Comparison of ENCODE assay signal across 31 cellular contexts in the genomic region with DNA sequence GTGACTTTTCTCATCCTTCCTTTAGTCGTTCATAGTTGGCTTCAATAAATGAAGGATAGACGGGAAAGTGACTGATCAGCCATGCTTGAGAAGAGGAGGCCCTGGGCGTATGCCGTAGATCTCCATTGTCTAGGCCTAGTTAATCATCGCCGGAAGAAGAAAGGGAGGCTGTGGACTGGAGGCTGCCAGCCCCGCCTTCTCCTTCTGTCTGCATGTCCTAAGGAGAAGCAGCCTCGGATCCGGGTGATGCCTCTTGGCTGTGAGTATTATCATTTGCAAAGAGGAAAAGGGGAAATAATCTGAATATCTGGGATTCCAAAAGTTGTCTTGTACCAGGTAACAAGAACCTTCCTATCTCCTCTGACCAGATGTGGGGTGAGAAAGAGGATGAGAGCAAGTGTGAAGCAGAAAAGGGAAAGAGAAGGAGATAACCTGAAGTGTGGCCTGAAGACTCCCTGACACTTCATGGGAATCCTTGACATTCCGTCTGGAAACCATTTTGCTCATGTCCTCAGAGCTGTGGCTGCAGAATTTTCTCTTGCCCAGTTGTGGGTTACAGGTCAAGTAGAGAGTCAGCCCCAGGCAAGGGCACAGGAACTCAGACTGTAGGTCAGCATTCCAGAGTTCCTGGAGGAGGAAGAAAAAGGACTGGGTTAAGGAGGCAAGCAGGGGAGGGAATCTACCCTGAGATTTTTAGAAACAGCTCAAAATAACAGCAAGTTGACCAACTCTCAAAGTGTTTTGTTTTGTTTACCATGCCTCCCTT. TPM values are rescaled to one million over a fixed set of nuclear protein-coding genes. Genes with fewer than 3 reads are reported as not detected.
DNase-seq lines count a peak whose midpoint lies in the region; ATAC-seq and TF ChIP-seq lines count a peak whose summit lies in the region.
"Had no signal": no experiment of that assay in that cellular context is flagged by ENCODE, and none has a peak within 500 bp of the region (broad histone marks: within the 10 kb centered on the region; RNA-seq: fewer than 3 reads in every experiment).

No MANE protein-coding gene starts in this region.

- no peak overlapping the region for H2AK5ac ChIP-seq in H9 (ENCODE audit: insufficient read length, low read length)
- no peak overlapping the region for H2AK5ac ChIP-seq in mesenchymal stem cell (ENCODE audit: low read length, severe bottlenecking)

- H3T11ph ChIP-seq in H9 (ENCODE audit: low read length) = no peak overlapping the region

- CTCF ChIA-PET in Panc1 (lab: Charles Lee) = no interaction called here
- CTCF ChIA-PET in activated CD8-positive, alpha-beta memory T cell treated with anti-CD3 and anti-CD28 coated beads, Interleukin-2, amount 10 ng/mL, durations not matched to agents 7 days and 5 days (lab: Charles Lee) = no interaction called here

- no peak overlapping the region for H2BK12ac ChIP-seq in H9 (ENCODE audit: insufficient read length, low read depth, low read length)
- H2BK12ac ChIP-seq in mesenchymal stem cell (ENCODE audit: low read length in 2 of 2) = no peak overlapping the region

- no peaks in the 10 kb centered on the region for H3K9me2 ChIP-seq in GM23338 (ENCODE audit: insufficient read depth)

- H2BK20ac ChIP-seq in H9 (ENCODE audit: low read depth, low read length, poor library complexity, severe bottlenecking) = no peak overlapping the region

- ATAC-seq in Panc1 (no peak), GM23338 (no peak)
- no peak for ATAC-seq in activated CD8-positive, alpha-beta memory T cell treated with anti-CD3 and anti-CD28 coated beads, Interleukin-2, amount 10 ng/mL, durations not matched to agents 7 days and 5 days
- ATAC-seq: activated T-helper 17 cell treated with anti-CD3 and anti-CD28 coated beads, Interleukin-2, amount 50 U/mL, for 72 hours; gastroesophageal sphincter; naive thymus-derived CD4-positive, alpha-beta T cell; stimulated activated naive CD8-positive, alpha-beta T cell treated with anti-CD3 and anti-CD28 coated beads, Interleukin-15, amount 100 ng/mL, for 72 hours had no signal

- H2AFZ ChIP-seq in H9 (ENCODE audit: low read length) (no peak overlapping the region), mesenchymal stem cell (ENCODE audit: low read depth, low read length) (no peak overlapping the region), GM23338 (no peak overlapping the region; the same call in none of the 2 replicates), smooth muscle cell (ENCODE audit: low read depth) (no peak overlapping the region)
- H2AFZ ChIP-seq: hepatocyte had no signal

- H3K23ac ChIP-seq in H9 (ENCODE audit: insufficient read length, low read depth, low read length) = no peak overlapping the region
- no peak overlapping the region for H3K23ac ChIP-seq in mesenchymal stem cell (ENCODE audit: low read length in 2 of 2)

- H3K9ac ChIP-seq in H9 (ENCODE audit: extremely low read depth, insufficient read length, low read length) (no peak overlapping the region), mesenchymal stem cell (ENCODE audit: low read length) (no peak overlapping the region), smooth muscle cell (ENCODE audit: low read depth) (no peak overlapping the region)

- H2BK120ac ChIP-seq in H9 (ENCODE audit: low read depth, low read length, poor library complexity, severe bottlenecking) (no peak overlapping the region), mesenchymal stem cell (ENCODE audit: low read depth, low read length) (no peak overlapping the region)

- H3K79me1 ChIP-seq in H9 (ENCODE audit: insufficient read depth, low read depth, low read length, poor library complexity, severe bottlenecking) = no peaks in the 10 kb centered on the region
- H3K79me1 ChIP-seq in mesenchymal stem cell (replicated peaks; ENCODE audit: low read length, poor library complexity, severe bottlenecking) = no peaks in the 10 kb centered on the region

- H3K9me3 Mint-ChIP-seq in H9 (no peaks in the 10 kb centered on the region), GM23338 (no peaks in the 10 kb centered on the region)
- no peaks in the 10 kb centered on the region for H3K9me3 Mint-ChIP-seq in activated CD8-positive, alpha-beta memory T cell treated with anti-CD3 and anti-CD28 coated beads, Interleukin-2, amount 10 ng/mL, durations not matched to agents 7 days and 5 days (ENCODE audit: low read depth)
- H3K9me3 Mint-ChIP-seq: activated CD4-positive, alpha-beta memory T cell treated with anti-CD3 and anti-CD28 coated beads for 36 hours; activated naive CD4-positive, alpha-beta T cell treated with anti-CD3 and anti-CD28 coated beads, Interleukin-2, amount 50 U/mL, for 24 hours; activated T-helper 17 cell treated with anti-CD3 and anti-CD28 coated beads, Interleukin-2, amount 50 U/mL, for 72 hours; central memory CD8-positive, alpha-beta T cell; dendritic cell treated with granulocyte-macrophage colony-stimulating factor and Interleukin-4, amounts not matched to agents 40 ng/mL and 50 ng/mL, for 4 days; stimulated activated naive CD8-positive, alpha-beta T cell treated with anti-CD3 and anti-CD28 coated beads, Interleukin-15, amount 100 ng/mL, for 72 hours; T-helper 1 cell treated with Interleukin-12 subunit alpha and Interleukin-12 subunit beta and Interleukin-4 antibody, amounts not matched to agents 30 μg/mL and 1 μg/mL, for 36 hours had no signal

- BruUV-seq in Panc1 (replicated peaks; lab: Mats Ljungman, UMichigan) = no TSS peak

- H3K27me3 ChIP-seq in H9 (ENCODE audit: insufficient read depth, low read length) (no peaks in the 10 kb centered on the region), Panc1 (ENCODE audit: control insufficient read depth, insufficient read depth, low read length) (no peaks in the 10 kb centered on the region), mesenchymal stem cell (ENCODE audit: control insufficient read depth in 1 of 2, insufficient read depth in 1 of 2, low read length in 2 of 2) (no peaks in the 10 kb centered on the region), uterus (no peaks in the 10 kb centered on the region), GM23338 (ENCODE audit: insufficient read depth) (peaks cover 1% of the 10 kb centered on the region; the same call in 1 of the 2 replicates), smooth muscle cell (ENCODE audit: low read depth) (no peaks in the 10 kb centered on the region)
- H3K27me3 ChIP-seq: gastroesophageal sphincter, hepatocyte had no signal

- peaks cover 15% of the 10 kb centered on the region for H3K27me3 Mint-ChIP-seq in H9 (ENCODE audit: low read depth)
- peaks cover 22% of the 10 kb centered on the region for H3K27me3 Mint-ChIP-seq in activated CD8-positive, alpha-beta memory T cell treated with anti-CD3 and anti-CD28 coated beads, Interleukin-2, amount 10 ng/mL, durations not matched to agents 7 days and 5 days
- peaks cover 13% of the 10 kb centered on the region for H3K27me3 Mint-ChIP-seq in GM23338 (ENCODE audit: insufficient read depth, low read depth, poor library complexity)

- TF ChIP-seq CTCF in H9 (conservative IDR thresholded peaks at IDR 0.05) (no peak), Panc1 (IDR thresholded peaks at IDR 0.05) (no peak), uterus (IDR thresholded peaks at IDR 0.05) (no peak), GM23338 (conservative IDR thresholded peaks at IDR 0.05; ENCODE audit: low read depth in 2 of 2) (no peak), smooth muscle cell (IDR thresholded peaks at IDR 0.05; ENCODE audit: borderline replicate concordance, insufficient read depth, poor library complexity, severe bottlenecking) (no peak)

- H3K36me3 Mint-ChIP-seq in H9 (ENCODE audit: insufficient read depth in 1 of 3, low read depth in 3 of 3) = no peaks in the 10 kb centered on the region
- H3K36me3 Mint-ChIP-seq in activated CD8-positive, alpha-beta memory T cell treated with anti-CD3 and anti-CD28 coated beads, Interleukin-2, amount 10 ng/mL, durations not matched to agents 7 days and 5 days = no peaks in the 10 kb centered on the region
- no peaks in the 10 kb centered on the region for H3K36me3 Mint-ChIP-seq in GM23338 (ENCODE audit: low read depth)
- H3K36me3 Mint-ChIP-seq: activated CD4-positive, alpha-beta memory T cell treated with anti-CD3 and anti-CD28 coated beads for 36 hours; activated naive CD4-positive, alpha-beta T cell treated with anti-CD3 and anti-CD28 coated beads, Interleukin-2, amount 50 U/mL, for 24 hours; naive thymus-derived CD4-positive, alpha-beta T cell had no signal

- no peaks in the 10 kb centered on the region for H3F3A ChIP-seq in GM23338 (replicated peaks; ENCODE audit: low read depth)
- no peaks in the 10 kb centered on the region for H3F3A ChIP-seq in smooth muscle cell (ENCODE audit: low read depth)

- H3K4me3 Mint-ChIP-seq in H9 = no peak overlapping the region
- H3K4me3 Mint-ChIP-seq in activated CD8-positive, alpha-beta memory T cell treated with anti-CD3 and anti-CD28 coated beads, Interleukin-2, amount 10 ng/mL, durations not matched to agents 7 days and 5 days = no peak overlapping the region
- no peak overlapping the region for H3K4me3 Mint-ChIP-seq in GM23338
- H3K4me3 Mint-ChIP-seq: activated CD4-positive, alpha-beta memory T cell treated with anti-CD3 and anti-CD28 coated beads for 36 hours; activated naive CD4-positive, alpha-beta T cell treated with anti-CD3 and anti-CD28 coated beads, Interleukin-2, amount 50 U/mL, for 24 hours; activated T-helper 17 cell treated with anti-CD3 and anti-CD28 coated beads, Interleukin-2, amount 50 U/mL, for 72 hours; central memory CD8-positive, alpha-beta T cell; dendritic cell treated with granulocyte-macrophage colony-stimulating factor and Interleukin-4, amounts not matched to agents 40 ng/mL and 50 ng/mL, for 4 days; naive thymus-derived CD4-positive, alpha-beta T cell; stimulated activated naive CD8-positive, alpha-beta T cell treated with anti-CD3 and anti-CD28 coated beads, Interleukin-15, amount 100 ng/mL, for 72 hours; T-helper 1 cell treated with Interleukin-12 subunit alpha and Interleukin-12 subunit beta and Interleukin-4 antibody, amounts not matched to agents 30 μg/mL and 1 μg/mL, for 36 hours had no signal

- H3K27ac Mint-ChIP-seq in H9 (no peak overlapping the region), GM23338 (no peak overlapping the region)
- no peak overlapping the region for H3K27ac Mint-ChIP-seq in activated CD8-positive, alpha-beta memory T cell treated with anti-CD3 and anti-CD28 coated beads, Interleukin-2, amount 10 ng/mL, durations not matched to agents 7 days and 5 days
- H3K27ac Mint-ChIP-seq: activated CD4-positive, alpha-beta memory T cell treated with anti-CD3 and anti-CD28 coated beads for 36 hours; activated naive CD4-positive, alpha-beta T cell treated with anti-CD3 and anti-CD28 coated beads, Interleukin-2, amount 50 U/mL, for 24 hours; activated T-helper 17 cell treated with anti-CD3 and anti-CD28 coated beads, Interleukin-2, amount 50 U/mL, for 72 hours; dendritic cell treated with granulocyte-macrophage colony-stimulating factor and Interleukin-4, amounts not matched to agents 40 ng/mL and 50 ng/mL, for 4 days; stimulated activated naive CD8-positive, alpha-beta T cell treated with anti-CD3 and anti-CD28 coated beads, Interleukin-15, amount 100 ng/mL, for 72 hours; T-helper 1 cell treated with Interleukin-12 subunit alpha and Interleukin-12 subunit beta and Interleukin-4 antibody, amounts not matched to agents 30 μg/mL and 1 μg/mL, for 36 hours had no signal

- H4K20me1 ChIP-seq in H9 (ENCODE audit: control insufficient read depth, insufficient read depth, insufficient read length) (no peaks in the 10 kb centered on the region), GM23338 (replicated peaks; ENCODE audit: insufficient read depth) (no peaks in the 10 kb centered on the region), smooth muscle cell (ENCODE audit: low read depth) (no peaks in the 10 kb centered on the region)

- no peak overlapping the region for H3K18ac ChIP-seq in H9 (ENCODE audit: insufficient read length, low read depth, low read length)
- H3K18ac ChIP-seq in mesenchymal stem cell (ENCODE audit: low read depth in 1 of 2, low read length in 2 of 2) = no peak overlapping the region

- DNase-seq in H9 (peak; percentile 23), Panc1 (ENCODE audit: low read depth, low spot score) (no peak), mesenchymal stem cell (peak; percentile 31), uterus (no peak), GM23338 (ENCODE audit: low spot score) (no peak), smooth muscle cell (lab: John Stamatoyannopoulos, UW; ENCODE audit: unreplicated experiment) (no peak)
- DNase-seq in activated CD8-positive, alpha-beta memory T cell treated with anti-CD3 and anti-CD28 coated beads, Interleukin-2, amount 10 ng/mL, durations not matched to agents 7 days and 5 days = no peak
- DNase-seq: activated CD4-positive, alpha-beta memory T cell treated with anti-CD3 and anti-CD28 coated beads for 36 hours; activated CD4-positive, CD25-positive, alpha-beta regulatory T cell treated with anti-CD3 and anti-CD28 coated beads, Interleukin-2, amount 50 U/mL, for 72 hours; DMS79 treated with DMSO at 0.1 percent for 48 hours; H7; midbrain; MM.1S; naive thymus-derived CD4-positive, alpha-beta T cell; NCI-H1417; NCI-H2081; NCI-H2227 treated with DMSO at 0.1 percent for 48 hours; occipital lobe; RPMI8226; stimulated activated CD8-positive, alpha-beta memory T cell treated with anti-CD3 and anti-CD28 coated beads, Interleukin-4, amount 100 ng/mL, for 48 hours; stimulated activated naive CD8-positive, alpha-beta T cell treated with anti-CD3 and anti-CD28 coated beads, Interleukin-15, amount 100 ng/mL, for 72 hours had no signal

- in situ Hi-C loops in Panc1 (cut with HindIII; ENCODE audit: low pct_unique_long_range_greater_than_20kb, low sequenced_read_pairs) = no loop called here

- H3K27ac ChIP-seq in H9 (ENCODE audit: insufficient read length, low read depth, low read length) (no peak overlapping the region), Panc1 (ENCODE audit: low read length) (peak overlapping the region; percentile 82), mesenchymal stem cell (ENCODE audit: low read length, poor library complexity, severe bottlenecking) (no peak overlapping the region), uterus (peak overlapping the region; percentile 8 to 43), GM23338 (ENCODE audit: low read depth) (no peak overlapping the region), smooth muscle cell (ENCODE audit: low read depth) (no peak overlapping the region)
- H3K27ac ChIP-seq: C4-2B, gastroesophageal sphincter, hepatocyte, skin epidermis, tibial nerve had no signal

- H3K4me2 ChIP-seq in H9 (ENCODE audit: insufficient read depth, insufficient read length, low read length) (no peak overlapping the region), mesenchymal stem cell (ENCODE audit: low read length, poor library complexity, severe bottlenecking) (no peak overlapping the region), GM23338 (no peak overlapping the region), smooth muscle cell (no peak overlapping the region)
- H3K4me2 ChIP-seq: hepatocyte had no signal

- H3K4ac ChIP-seq in H9 (ENCODE audit: low read depth, low read length) (no peak overlapping the region), mesenchymal stem cell (ENCODE audit: low read depth in 1 of 2, low read length in 2 of 2) (no peak overlapping the region)

- H2BK5ac ChIP-seq in H9 (ENCODE audit: insufficient read length, low read length) = no peak overlapping the region
- H2BK5ac ChIP-seq in mesenchymal stem cell (ENCODE audit: low read depth, low read length, poor library complexity, severe bottlenecking) = no peak overlapping the region

- H3K4me1 Mint-ChIP-seq in H9 (peaks cover 41 to 42% of the 10 kb centered on the region in 2 experiments), GM23338 (peaks cover 41% of the 10 kb centered on the region)
- no peaks in the 10 kb centered on the region for H3K4me1 Mint-ChIP-seq in activated CD8-positive, alpha-beta memory T cell treated with anti-CD3 and anti-CD28 coated beads, Interleukin-2, amount 10 ng/mL, durations not matched to agents 7 days and 5 days
- H3K4me1 Mint-ChIP-seq: activated T-helper 17 cell treated with anti-CD3 and anti-CD28 coated beads, Interleukin-2, amount 50 U/mL, for 72 hours had no signal

- no peak overlapping the region for H4K5ac ChIP-seq in H9 (ENCODE audit: insufficient read length, low read depth, low read length)

- H3K23me2 ChIP-seq in H9 (ENCODE audit: insufficient read length, low read depth, low read length, poor library complexity, severe bottlenecking) = peaks cover 8% of the 10 kb centered on the region

- H3K9me3 ChIP-seq in H9 (ENCODE audit: control insufficient read depth, low read depth, low read length) (no peaks in the 10 kb centered on the region), Panc1 (ENCODE audit: control insufficient read depth, insufficient read depth, low read depth, low read length) (no peaks in the 10 kb centered on the region), mesenchymal stem cell (ENCODE audit: control insufficient read depth, low read length) (no peaks in the 10 kb centered on the region), uterus (no peaks in the 10 kb centered on the region), smooth muscle cell (replicated peaks; ENCODE audit: low read depth) (no peaks in the 10 kb centered on the region)
- H3K9me3 ChIP-seq: gastroesophageal sphincter, tibial nerve had no signal

- H3K56ac ChIP-seq in H9 (ENCODE audit: insufficient read length, low read depth, low read length) = no peak overlapping the region

- H3K4me1 ChIP-seq in H9 (ENCODE audit: insufficient read depth, low read length) = peaks cover 7% of the 10 kb centered on the region
- peaks cover 50% of the 10 kb centered on the region for H3K4me1 ChIP-seq in Panc1 (ENCODE audit: control insufficient read depth, insufficient read depth, low read length)
- H3K4me1 ChIP-seq in mesenchymal stem cell (ENCODE audit: control insufficient read depth, insufficient read depth, low read depth, low read length) = peaks cover 11% of the 10 kb centered on the region
- H3K4me1 ChIP-seq in uterus = no peaks in the 10 kb centered on the region
- peaks cover 17% of the 10 kb centered on the region for H3K4me1 ChIP-seq in GM23338 (ENCODE audit: insufficient read depth)
- peaks cover 14% of the 10 kb centered on the region for H3K4me1 ChIP-seq in smooth muscle cell (ENCODE audit: low read depth)

- intact Hi-C loops in Panc1 (cut with micrococcal nuclease; ENCODE audit: unreplicated experiment) (loop anchor here (10.0 kb wide), 1 partner anchor 184 kb away; no protein-coding TSS in a partner anchor), uterus (cut with DNase I; ENCODE audit: low total_unique reads) (loop anchor here (5.0 kb wide), 1 partner anchor 331 kb away; no protein-coding TSS in a partner anchor)

- H4K91ac ChIP-seq in H9 (ENCODE audit: insufficient read length, low read depth, low read length) = no peak overlapping the region
- no peak overlapping the region for H4K91ac ChIP-seq in mesenchymal stem cell (ENCODE audit: low read length)

- no peaks in the 10 kb centered on the region for H3K36me3 ChIP-seq in Panc1 (ENCODE audit: control insufficient read depth, insufficient read depth, low read length)
- H3K36me3 ChIP-seq in mesenchymal stem cell (ENCODE audit: control insufficient read depth in 1 of 2, insufficient read depth in 2 of 2, low read depth in 1 of 2, low read length in 2 of 2) = no peaks in the 10 kb centered on the region
- H3K36me3 ChIP-seq in uterus = no peaks in the 10 kb centered on the region
- no peaks in the 10 kb centered on the region for H3K36me3 ChIP-seq in GM23338 (ENCODE audit: insufficient read depth)
- no peaks in the 10 kb centered on the region for H3K36me3 ChIP-seq in smooth muscle cell (ENCODE audit: low read depth)
- H3K36me3 ChIP-seq: gastroesophageal sphincter, tibial nerve had no signal

- POLR2A ChIA-PET in Panc1 (lab: Charles Lee) = no interaction called here

- H3K4me3 ChIP-seq in Panc1 (ENCODE audit: low read depth in 2 of 2, low read length in 2 of 2) (no peak overlapping the region), mesenchymal stem cell (ENCODE audit: insufficient read depth in 1 of 2, low read depth in 1 of 2, low read length in 2 of 2) (no peak overlapping the region), uterus (no peak overlapping the region), GM23338 (no peak overlapping the region), smooth muscle cell (no peak overlapping the region)
- H3K4me3 ChIP-seq: gastroesophageal sphincter, hepatocyte, skin epidermis, tibial nerve had no signal

- no peak overlapping the region for H4K8ac ChIP-seq in H9 (replicated peaks; ENCODE audit: insufficient read length, low read depth, low read length)
- no peak overlapping the region for H4K8ac ChIP-seq in mesenchymal stem cell (ENCODE audit: low read length)

- H3K79me2 ChIP-seq in H9 (ENCODE audit: insufficient read depth, low read length) (no peaks in the 10 kb centered on the region), GM23338 (replicated peaks; ENCODE audit: insufficient read depth) (no peaks in the 10 kb centered on the region), smooth muscle cell (ENCODE audit: low read depth) (no peaks in the 10 kb centered on the region)
- H3K79me2 ChIP-seq: hepatocyte had no signal

- TF ChIP-seq POLR2A in uterus (IDR thresholded peaks at IDR 0.05) = no peak

- H3K14ac ChIP-seq in H9 (ENCODE audit: insufficient read depth, low read length) = no peak overlapping the region
- H3K14ac ChIP-seq in mesenchymal stem cell (ENCODE audit: low read length in 2 of 2) = no peak overlapping the region

- no CpG with 5 or more reads among the region's 10 CpGs for WGBS in H9 (ENCODE audit: extremely low coverage, insufficient read length, low lambda C conversion rate)
- 80% methylated on average over 10 of the region's 10 CpGs for WGBS in mesenchymal stem cell
- 84% methylated on average over 10 of the region's 10 CpGs for WGBS in smooth muscle cell (ENCODE audit: low lambda C conversion rate)

- H2BK15ac ChIP-seq in H9 (ENCODE audit: low read depth, low read length) (no peak overlapping the region), mesenchymal stem cell (ENCODE audit: low read depth, poor library complexity, severe bottlenecking) (no peak overlapping the region)

RNA-seq across cellular contexts. Expression of a gene that starts 4.3 kb away (rescaled TPM):
- total RNA-seq in H9 (2021) (5.5 and 5.7 TPM in 2 replicates), Panc1 (2021; ENCODE audit: unreplicated experiment) (65.4 TPM), uterus (100 to 1,000 TPM in 1 of 4 donors, 10 to 100 TPM in 2, 1 to 10 TPM in 1; 7.1 to 144 (median 35.4) TPM), smooth muscle cell (4.1 and 6.5 TPM in 2 replicates)
- 51.1 TPM for polyA plus RNA-seq in Panc1 (2012; ENCODE audit: insufficient read length)
- polyA plus RNA-seq in mesenchymal stem cell (2013, experiment 1 of 2) = 5.7 TPM
- 5.6 TPM for polyA plus RNA-seq in mesenchymal stem cell (2013, experiment 2 of 2)
- not detected for total RNA-seq in activated CD8-positive, alpha-beta memory T cell treated with anti-CD3 and anti-CD28 coated beads, Interleukin-2, amount 10 ng/mL, durations not matched to agents 7 days and 5 days
- 7.2 and 7.4 TPM in 2 replicates for total RNA-seq in GM23338 (2014; rRNA removed; shearing (Covaris generic))
- polyA plus RNA-seq in GM23338 (2016; fragmentation: Nextera tagmentation; extraction: Ambion mirVana) (0.99 and 2.0 TPM in 2 replicates), smooth muscle cell (2.5 and 7.6 TPM in 2 replicates)
- total RNA-seq: activated CD4-positive, alpha-beta memory T cell treated with anti-CD3 and anti-CD28 coated beads for 36 hours; naive thymus-derived CD4-positive, alpha-beta T cell had no signal
- polyA plus RNA-seq: naive thymus-derived CD4-positive, alpha-beta T cell had no signal

Comparison
In these comparisons a context has a peak if more than half of its experiments do, and no peak if none do; other contexts are left out.
1. DNase-seq: peak in H9 (single experiment) and mesenchymal stem cell (single experiment); none in Panc1 (single experiment), uterus (0 of 2), activated CD8-positive, alpha-beta memory T cell treated with anti-CD3 and anti-CD28 coated beads, Interleukin-2, amount 10 ng/mL, durations not matched to agents 7 days and 5 days (single experiment), GM23338 (single experiment) and smooth muscle cell (single experiment).
2. H3K27ac ChIP-seq: peak in Panc1 (single experiment) and uterus (2 of 2); none in H9 (single experiment), mesenchymal stem cell (single experiment), GM23338 (single experiment) and smooth muscle cell (single experiment).